7 cellular contexts compared by ENCODE assay signal in the genomic region with DNA sequence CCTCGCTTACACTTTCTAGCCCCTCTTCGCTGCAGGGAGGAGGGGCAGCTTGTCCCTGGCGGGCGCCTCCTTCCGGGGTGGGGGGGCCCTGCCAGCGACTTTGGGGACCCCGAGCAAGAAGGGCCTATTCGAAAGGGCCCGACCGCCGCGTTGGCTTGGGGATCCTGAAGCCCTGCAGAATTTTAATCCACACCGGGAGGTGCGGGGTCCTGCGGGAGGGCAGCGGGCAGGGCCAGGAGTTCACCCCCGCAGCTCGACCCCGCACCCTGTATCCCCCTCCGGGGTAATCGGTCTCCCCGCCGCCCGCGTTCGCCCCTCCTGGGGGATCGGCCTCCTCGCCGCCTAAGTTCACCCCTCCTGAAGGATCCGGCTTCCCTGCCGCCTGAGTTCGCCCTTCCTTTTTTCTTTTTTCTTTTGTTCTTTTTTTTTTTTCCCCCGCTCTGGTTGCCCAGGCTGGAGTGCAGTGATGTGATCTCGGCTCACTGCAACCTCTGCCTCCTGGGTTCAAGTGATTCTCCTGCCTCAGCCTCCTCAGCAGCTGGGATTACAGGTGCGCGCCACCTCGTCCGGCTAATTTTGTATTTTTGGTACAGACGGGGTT. TPM values are rescaled to one million over a fixed set of nuclear protein-coding genes. Genes with fewer than 3 reads are reported as not detected.
DNase-seq lines count a peak whose midpoint lies in the region; ATAC-seq and TF ChIP-seq lines count a peak whose summit lies in the region.

No MANE protein-coding gene starts in this region.

- H3K4me1 Mint-ChIP-seq in activated CD4-positive, alpha-beta memory T cell treated with anti-CD3 and anti-CD28 coated beads, Interleukin-2, amount 10 ng/mL, durations not matched to agents 7 days and 5 days, result peaks cover 37% of the 10 kb centered on the region
- peaks cover 61% of the 10 kb centered on the region for H3K4me1 Mint-ChIP-seq in stimulated activated memory B cell treated with anti-CD40 and anti-IgM and Interleukin-4, amounts not matched to agents 10 μg/mL and 1 μg/mL and 100 μg/mL, for 72 hours

- H3K4me3 ChIP-seq in HEK293 (ENCODE audit: low read depth, low read length) (peak overlapping the region; percentile 65), iPS DF 6.9 (ENCODE audit: low read length) (peak overlapping the region; percentile 46; the same call in 1 of the 2 replicates)

- in situ Hi-C loops in ACHN (cut with HindIII; ENCODE audit: low pct_ligation_motif_present, low pct_unique_long_range_greater_than_20kb, low sequenced_read_pairs), result no loop called here

- H3K36me3 Mint-ChIP-seq in activated CD4-positive, alpha-beta memory T cell treated with anti-CD3 and anti-CD28 coated beads, Interleukin-2, amount 10 ng/mL, durations not matched to agents 7 days and 5 days (ENCODE audit: low read depth), result peaks cover 39% of the 10 kb centered on the region
- peaks cover 34% of the 10 kb centered on the region for H3K36me3 Mint-ChIP-seq in stimulated activated memory B cell treated with anti-CD40 and anti-IgM and Interleukin-4, amounts not matched to agents 10 μg/mL and 1 μg/mL and 100 μg/mL, for 72 hours

- ATAC-seq in stimulated activated memory B cell treated with anti-CD40 and anti-IgM and Interleukin-4, amounts not matched to agents 10 μg/mL and 1 μg/mL and 100 μg/mL, for 72 hours, result no peak

- H3K9me3 ChIP-seq in HEK293 (ENCODE audit: control insufficient read depth, insufficient read depth, low read depth, low read length) (no peaks in the 10 kb centered on the region), iPS DF 6.9 (ENCODE audit: control insufficient read depth, insufficient read depth, low read length) (no peaks in the 10 kb centered on the region)

- no peaks in the 10 kb centered on the region for H3K27me3 Mint-ChIP-seq in activated CD4-positive, alpha-beta memory T cell treated with anti-CD3 and anti-CD28 coated beads, Interleukin-2, amount 10 ng/mL, durations not matched to agents 7 days and 5 days
- H3K27me3 Mint-ChIP-seq in stimulated activated memory B cell treated with anti-CD40 and anti-IgM and Interleukin-4, amounts not matched to agents 10 μg/mL and 1 μg/mL and 100 μg/mL, for 72 hours, result no peaks in the 10 kb centered on the region

- peak overlapping the region; percentile 75 for H3K27ac ChIP-seq in HEK293 (ENCODE audit: extremely low read depth, low read depth, low read length)
- no peak overlapping the region for H3K27ac ChIP-seq in iPS DF 6.9 (ENCODE audit: low read length)

- H3K4me1 ChIP-seq in HEK293 (ENCODE audit: control insufficient read depth, insufficient read depth, low read length) (peaks cover 7% of the 10 kb centered on the region; the same call in 1 of the 2 replicates), iPS DF 6.9 (ENCODE audit: control insufficient read depth, insufficient read depth, low read length) (peaks cover 2% of the 10 kb centered on the region; the same call in 1 of the 2 replicates)

- DNase-seq in activated CD4-positive, alpha-beta memory T cell treated with anti-CD3 and anti-CD28 coated beads, Interleukin-2, amount 10 ng/mL, durations not matched to agents 7 days and 5 days, result peak; percentile 32
- DNase-seq in iPS DF 6.9 (ENCODE audit: low read depth, low spot score) (no peak), SHP77 (lab: John Stamatoyannopoulos, UW) (no peak), kidney glomerular epithelial cell (lab: John Stamatoyannopoulos, UW) (no peak), ACHN (no peak)

- H3K27ac Mint-ChIP-seq in activated CD4-positive, alpha-beta memory T cell treated with anti-CD3 and anti-CD28 coated beads, Interleukin-2, amount 10 ng/mL, durations not matched to agents 7 days and 5 days, result peak overlapping the region; percentile 88
- peak overlapping the region; percentile 89 for H3K27ac Mint-ChIP-seq in stimulated activated memory B cell treated with anti-CD40 and anti-IgM and Interleukin-4, amounts not matched to agents 10 μg/mL and 1 μg/mL and 100 μg/mL, for 72 hours

- peak overlapping the region; percentile 99 for H3K4me3 Mint-ChIP-seq in activated CD4-positive, alpha-beta memory T cell treated with anti-CD3 and anti-CD28 coated beads, Interleukin-2, amount 10 ng/mL, durations not matched to agents 7 days and 5 days
- peak overlapping the region; percentile 100 for H3K4me3 Mint-ChIP-seq in stimulated activated memory B cell treated with anti-CD40 and anti-IgM and Interleukin-4, amounts not matched to agents 10 μg/mL and 1 μg/mL and 100 μg/mL, for 72 hours

- no peaks in the 10 kb centered on the region for H3K9me3 Mint-ChIP-seq in activated CD4-positive, alpha-beta memory T cell treated with anti-CD3 and anti-CD28 coated beads, Interleukin-2, amount 10 ng/mL, durations not matched to agents 7 days and 5 days
- H3K9me3 Mint-ChIP-seq in stimulated activated memory B cell treated with anti-CD40 and anti-IgM and Interleukin-4, amounts not matched to agents 10 μg/mL and 1 μg/mL and 100 μg/mL, for 72 hours, result no peaks in the 10 kb centered on the region

- no CpG with 5 or more reads among the region's 39 CpGs for WGBS in iPS DF 6.9 (ENCODE audit: insufficient coverage, insufficient read length)

- TF ChIP-seq CTCF in HEK293 (tag by site-specific recombination; IDR thresholded peaks at IDR 0.05), result no peak

- CTCF ChIA-PET in HEK293 (lab: Yijun Ruan, JAX), result interaction anchor here (0.6 to 0.8 kb wide), 3 partner anchors 79 to 167 kb away, joined by 3 to 5 read pairs (median 4); no protein-coding TSS in a partner anchor
- CTCF ChIA-PET in activated CD4-positive, alpha-beta memory T cell treated with anti-CD3 and anti-CD28 coated beads, Interleukin-2, amount 10 ng/mL, durations not matched to agents 7 days and 5 days (lab: Charles Lee), result interaction anchor here (1.2 to 5.1 kb wide), 5 partner anchors 11 to 152 kb away, joined by 3 to 54 read pairs (median 3); a partner anchor contains a TSS

- H3K36me3 ChIP-seq in HEK293 (ENCODE audit: control insufficient read depth in 2 of 2, insufficient read depth in 1 of 2, low read length in 2 of 2) (peaks cover 4 to 28% of the 10 kb centered on the region in 2 experiments; a peak in 2 of 3 replicates), iPS DF 6.9 (ENCODE audit: control insufficient read depth, insufficient read depth, low read length) (peaks cover 8% of the 10 kb centered on the region)

- H3K27me3 ChIP-seq in iPS DF 6.9 (ENCODE audit: control insufficient read depth, insufficient read depth, low read length), result no peaks in the 10 kb centered on the region

- POLR2A ChIA-PET in HEK293 (lab: Yijun Ruan, JAX), result no interaction called here
- POLR2A ChIA-PET in activated CD4-positive, alpha-beta memory T cell treated with anti-CD3 and anti-CD28 coated beads, Interleukin-2, amount 10 ng/mL, durations not matched to agents 7 days and 5 days (lab: Charles Lee), result interaction anchor here (0.8 to 5.0 kb wide), 11 partner anchors 10 to 219 kb away, joined by 3 to 118 read pairs (median 6); a partner anchor contains a TSS

TF ChIP-seq in HEK293, 187 proteins besides CTCF, POLR2A, EP300 and RAD21 (continues in another document):
- no peak for TF ChIP-seq SALL2 (tag by site-specific recombination; IDR thresholded peaks at IDR 0.05; ENCODE audit: borderline replicate concordance)
- TF ChIP-seq, protein P1, sequence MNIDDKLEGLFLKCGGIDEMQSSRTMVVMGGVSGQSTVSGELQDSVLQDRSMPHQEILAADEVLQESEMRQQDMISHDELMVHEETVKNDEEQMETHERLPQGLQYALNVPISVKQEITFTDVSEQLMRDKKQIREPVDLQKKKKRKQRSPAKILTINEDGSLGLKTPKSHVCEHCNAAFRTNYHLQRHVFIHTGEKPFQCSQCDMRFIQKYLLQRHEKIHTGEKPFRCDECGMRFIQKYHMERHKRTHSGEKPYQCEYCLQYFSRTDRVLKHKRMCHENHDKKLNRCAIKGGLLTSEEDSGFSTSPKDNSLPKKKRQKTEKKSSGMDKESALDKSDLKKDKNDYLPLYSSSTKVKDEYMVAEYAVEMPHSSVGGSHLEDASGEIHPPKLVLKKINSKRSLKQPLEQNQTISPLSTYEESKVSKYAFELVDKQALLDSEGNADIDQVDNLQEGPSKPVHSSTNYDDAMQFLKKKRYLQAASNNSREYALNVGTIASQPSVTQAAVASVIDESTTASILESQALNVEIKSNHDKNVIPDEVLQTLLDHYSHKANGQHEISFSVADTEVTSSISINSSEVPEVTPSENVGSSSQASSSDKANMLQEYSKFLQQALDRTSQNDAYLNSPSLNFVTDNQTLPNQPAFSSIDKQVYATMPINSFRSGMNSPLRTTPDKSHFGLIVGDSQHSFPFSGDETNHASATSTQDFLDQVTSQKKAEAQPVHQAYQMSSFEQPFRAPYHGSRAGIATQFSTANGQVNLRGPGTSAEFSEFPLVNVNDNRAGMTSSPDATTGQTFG (tag by site-specific recombination; IDR thresholded peaks at IDR 0.05; ENCODE audit: borderline replicate concordance), result no peak

RNA-seq across cellular contexts. Expression of a gene that starts 0.7 kb away (rescaled TPM):
- 100 to 1,000 TPM; 242 to 251 TPM for total RNA-seq in activated CD4-positive, alpha-beta memory T cell treated with anti-CD3 and anti-CD28 coated beads, Interleukin-2, amount 10 ng/mL, durations not matched to agents 7 days and 5 days

RNA-seq across cellular contexts. Expression of a gene that starts 1.3 kb away (rescaled TPM):
- total RNA-seq in activated CD4-positive, alpha-beta memory T cell treated with anti-CD3 and anti-CD28 coated beads, Interleukin-2, amount 10 ng/mL, durations not matched to agents 7 days and 5 days, result 10 to 100 TPM; 10.3 to 10.5 TPM

RNA-seq across cellular contexts. Expression of a gene that starts 44.4 kb away (rescaled TPM):
- 100 to 1,000 TPM; 239 to 253 TPM for total RNA-seq in activated CD4-positive, alpha-beta memory T cell treated with anti-CD3 and anti-CD28 coated beads, Interleukin-2, amount 10 ng/mL, durations not matched to agents 7 days and 5 days

RNA-seq across cellular contexts. Expression of a gene that starts 55.9 kb away (rescaled TPM):
- 100 to 1,000 TPM; 104 to 105 TPM for total RNA-seq in activated CD4-positive, alpha-beta memory T cell treated with anti-CD3 and anti-CD28 coated beads, Interleukin-2, amount 10 ng/mL, durations not matched to agents 7 days and 5 days
